10 cellular contexts compared by ENCODE assay signal in genomic region chr6:71386215-71386614, GRCh38.
"Had no signal": no experiment of that assay in that cellular context is flagged by ENCODE, and none has a peak within 500 bp of the region (broad histone marks: within the 10 kb centered on the region; RNA-seq: fewer than 3 reads in every experiment).

No MANE protein-coding gene starts in this region.

- H3K4me3 ChIP-seq: gastrocnemius medialis, heart right ventricle, left ventricle myocardium inferior, tibial artery, vagina had no signal

- H3K4me3 Mint-ChIP-seq: activated naive CD8-positive, alpha-beta T cell had no signal

- DNase-seq: activated CD4-positive, CD25-positive, alpha-beta regulatory T cell; gastrocnemius medialis; heart right ventricle; islet precursor cell; left ventricle myocardium inferior; T-helper 2 cell; tibial artery had no signal

- H3K36me3 ChIP-seq: gastrocnemius medialis, vagina had no signal

- H3K9me3 ChIP-seq: gastrocnemius medialis, heart right ventricle, left ventricle myocardium inferior, tibial artery, vagina had no signal

- H3K27ac ChIP-seq: gastrocnemius medialis, heart right ventricle, left ventricle myocardium inferior, parathyroid adenoma, tibial artery, vagina had no signal

- ATAC-seq: gastrocnemius medialis, heart right ventricle had no signal

- H3K27me3 ChIP-seq: gastrocnemius medialis, heart right ventricle, tibial artery, vagina had no signal

- H3K4me1 ChIP-seq: vagina had no signal

- H2AFZ ChIP-seq: parathyroid adenoma had no signal

- H3K36me3 Mint-ChIP-seq: activated naive CD8-positive, alpha-beta T cell had no signal

- H3K27ac Mint-ChIP-seq: activated naive CD8-positive, alpha-beta T cell had no signal

- H3K79me2 ChIP-seq: parathyroid adenoma had no signal
